In genomic region chr3:187518207-187518606, GRCh38 we compare ENCODE assay signal across 22 cellular contexts.
"Had no signal": no experiment of that assay in that cellular context is flagged by ENCODE, and none has a peak within 500 bp of the region (broad histone marks: within the 10 kb centered on the region; RNA-seq: fewer than 3 reads in every experiment).

No MANE protein-coding gene starts in this region.

- H3K4me3 Mint-ChIP-seq: naive thymus-derived CD8-positive, alpha-beta T cell; neural crest cell; type B pancreatic cell had no signal

- H3K27ac Mint-ChIP-seq: naive thymus-derived CD8-positive, alpha-beta T cell; progenitor cell of endocrine pancreas; type B pancreatic cell had no signal

- H3K36me3 ChIP-seq: gastrocnemius medialis, heart right ventricle, left ventricle myocardium inferior, ovary, suprapubic skin, thyroid gland had no signal

- H3K36me3 Mint-ChIP-seq: naive thymus-derived CD8-positive, alpha-beta T cell; type B pancreatic cell had no signal

- H3K4me3 ChIP-seq: coronary artery, dorsolateral prefrontal cortex, gastrocnemius medialis, heart right ventricle, left ventricle myocardium inferior, lung, mucosa of descending colon, ovary, smooth muscle cell, suprapubic skin, thyroid gland had no signal

- FAIRE-seq: kidney had no signal

- H3K4me2 ChIP-seq: smooth muscle cell had no signal

- H3K27me3 Mint-ChIP-seq: progenitor cell of endocrine pancreas, type B pancreatic cell had no signal

- H3K9me3 ChIP-seq: gastrocnemius medialis, mucosa of descending colon, ovary, suprapubic skin, thyroid gland had no signal

- H3K9me3 Mint-ChIP-seq: neural crest cell, type B pancreatic cell had no signal

- H3K27ac ChIP-seq: coronary artery, dorsolateral prefrontal cortex, gastrocnemius medialis, heart right ventricle, left ventricle myocardium inferior, ovary, suprapubic skin, thyroid gland had no signal

- H3K4me1 ChIP-seq: gastrocnemius medialis, suprapubic skin, thyroid gland had no signal

- DNase-seq: dorsolateral prefrontal cortex; effector CD8-positive, alpha-beta T cell; gastrocnemius medialis; heart right ventricle; kidney; left cardiac atrium; left ventricle myocardium inferior; mucosa of descending colon; naive thymus-derived CD8-positive, alpha-beta T cell; nucleus accumbens; ovary; right cardiac atrium; stimulated activated CD4-positive, alpha-beta T cell treated with anti-CD3 and anti-CD28 coated beads, Interleukin-2, amount 100 ng/mL, for 48 hours; stimulated activated naive CD4-positive, alpha-beta T cell treated with Interleukin-2 at 50 U/mL for 16 hours; thyroid gland had no signal

- H3K27me3 ChIP-seq: gastrocnemius medialis, heart right ventricle, ovary, suprapubic skin, thyroid gland had no signal

- H3K4me1 Mint-ChIP-seq: naive thymus-derived CD8-positive, alpha-beta T cell had no signal
